In genomic region chr18:45664824-45665763, GRCh38 we compare ENCODE assay signal across 8 cellular contexts. TPM values are rescaled to one million over a fixed set of nuclear protein-coding genes. Genes with fewer than 3 reads are reported as not detected.
DNase-seq lines count a peak whose midpoint lies in the region; ATAC-seq and TF ChIP-seq lines count a peak whose summit lies in the region.

No MANE protein-coding gene starts in this region.

- intact Hi-C loops in ovary (cut with DNase I) (loop anchor here in 2 of 4 donors (10.0 kb wide), 2 partner anchors 310 to 410 kb away; partner anchors contain the start of gene PSTPIP2 (in 2 of the 2)), uterus (cut with DNase I; ENCODE audit: low total_unique reads) (no loop called here)

- H3K27ac Mint-ChIP-seq in CD4-positive, CD25-positive, alpha-beta regulatory T cell: peak overlapping the region; percentile 86 to 99 (median 87)

- H3K4me1 ChIP-seq in CD4-positive, CD25-positive, alpha-beta regulatory T cell (ENCODE audit: control insufficient read depth, insufficient read depth, low read length, poor library complexity, severe bottlenecking): peaks cover 54% of the 10 kb centered on the region
- H3K4me1 ChIP-seq in RWPE2 (ENCODE audit: insufficient read depth, poor library complexity, severe bottlenecking): peaks cover 6% of the 10 kb centered on the region
- no peaks in the 10 kb centered on the region for H3K4me1 ChIP-seq in ovary (ENCODE audit: insufficient read depth)
- peaks cover 0 to 3% of the 10 kb centered on the region in 2 donors for H3K4me1 ChIP-seq in uterus

- H3K9me3 Mint-ChIP-seq in CD4-positive, CD25-positive, alpha-beta regulatory T cell: no peaks in the 10 kb centered on the region

- H3K4me3 Mint-ChIP-seq in CD4-positive, CD25-positive, alpha-beta regulatory T cell: peak overlapping the region; percentile 70 to 81 (median 72)

- H3K36me3 Mint-ChIP-seq in CD4-positive, CD25-positive, alpha-beta regulatory T cell: peaks cover 3% of the 10 kb centered on the region

- H3K9me3 ChIP-seq in CD4-positive, CD25-positive, alpha-beta regulatory T cell (ENCODE audit: control insufficient read depth in 2 of 2, low read length in 2 of 2): no peaks in the 10 kb centered on the region
- H3K9me3 ChIP-seq in RWPE2 (ENCODE audit: severe bottlenecking) (no peaks in the 10 kb centered on the region), ovary (no peaks in the 10 kb centered on the region), uterus (no peaks in the 10 kb centered on the region)

- H3K27me3 Mint-ChIP-seq in CD4-positive, CD25-positive, alpha-beta regulatory T cell: peaks cover 4% of the 10 kb centered on the region

- TF ChIP-seq POLR2A in ovary (IDR thresholded peaks at IDR 0.05): no peak
- no peak for TF ChIP-seq POLR2A in uterus (IDR thresholded peaks at IDR 0.05)

- TF ChIP-seq CTCF in RWPE2 (IDR thresholded peaks at IDR 0.05; ENCODE audit: poor library complexity, severe bottlenecking) (peak; percentile 93), ovary (IDR thresholded peaks at IDR 0.05) (peak; percentile 60 to 73 (median 70)), uterus (IDR thresholded peaks at IDR 0.05) (peak; percentile 86 to 95 (median 90))

- no peak for TF ChIP-seq EP300 in ovary (IDR thresholded peaks at IDR 0.05)

- DNase-seq in CD4-positive, CD25-positive, alpha-beta regulatory T cell: peak; percentile 55 to 82 (median 72)
- DNase-seq in KG1 (lab: John Stamatoyannopoulos, UW) (peak; percentile 58), RWPE2 (ENCODE audit: low spot score) (no peak), foreskin melanocyte (peak; percentile 50), ovary (peak; percentile 24 to 66 (median 47)), uterus (peak; percentile 57 to 59)
- peak in 3 of 4 experiments; percentile 6 to 43 (median 41) for DNase-seq in activated naive CD4-positive, alpha-beta T cell (lab: John Stamatoyannopoulos, UW)

- WGBS in ovary, 3 donors: 22 to 36% (median 34%) methylated on average over 6 of the region's 6 CpGs

- H3K27ac ChIP-seq in CD4-positive, CD25-positive, alpha-beta regulatory T cell (ENCODE audit: insufficient read depth, low read length, poor library complexity, severe bottlenecking): peak overlapping the region; percentile 81
- peak overlapping the region; percentile 19 for H3K27ac ChIP-seq in RWPE2 (ENCODE audit: poor library complexity, severe bottlenecking)
- H3K27ac ChIP-seq in ovary: no peak overlapping the region
- H3K27ac ChIP-seq in uterus: no peak overlapping the region

- peak overlapping the region; percentile 75 for H3K4me3 ChIP-seq in CD4-positive, CD25-positive, alpha-beta regulatory T cell (ENCODE audit: low read depth, low read length)
- no peak overlapping the region for H3K4me3 ChIP-seq in RWPE2 (ENCODE audit: severe bottlenecking)
- H3K4me3 ChIP-seq in ovary: no peak overlapping the region
- no peak overlapping the region for H3K4me3 ChIP-seq in uterus

- no peaks in the 10 kb centered on the region for H3K27me3 ChIP-seq in CD4-positive, CD25-positive, alpha-beta regulatory T cell (ENCODE audit: control insufficient read depth, insufficient read depth, low read length)
- no peaks in the 10 kb centered on the region for H3K27me3 ChIP-seq in RWPE2 (ENCODE audit: insufficient read depth, poor library complexity, severe bottlenecking)
- no peaks in the 10 kb centered on the region for H3K27me3 ChIP-seq in ovary
- no peaks in the 10 kb centered on the region for H3K27me3 ChIP-seq in uterus

- no peaks in the 10 kb centered on the region for H3K36me3 ChIP-seq in CD4-positive, CD25-positive, alpha-beta regulatory T cell (ENCODE audit: control insufficient read depth, insufficient read depth, low read length)
- H3K36me3 ChIP-seq in RWPE2 (ENCODE audit: low read depth): no peaks in the 10 kb centered on the region
- H3K36me3 ChIP-seq in ovary: no peaks in the 10 kb centered on the region
- H3K36me3 ChIP-seq in uterus: no peaks in the 10 kb centered on the region

- ATAC-seq in CD4-positive, CD25-positive, alpha-beta regulatory T cell (ENCODE audit: low read depth in 2 of 2): peak; percentile 66 to 69
- ATAC-seq in GM19324 (IDR thresholded peaks at IDR 0.05; ENCODE audit: low FRiP score, unreplicated experiment): peak; percentile 41
- peak; percentile 76 for ATAC-seq in RWPE2 (ENCODE audit: low read depth)

- peaks cover 23 to 56% (median 49%) of the 10 kb centered on the region in 4 donors for H3K4me1 Mint-ChIP-seq in CD4-positive, CD25-positive, alpha-beta regulatory T cell

RNA-seq across cellular contexts. Expression of gene SLC14A2, which starts 49.8 kb away (rescaled TPM):
- 0.20 TPM for total RNA-seq in CD4-positive, CD25-positive, alpha-beta regulatory T cell
- under 1 TPM; 0.21 to 0.59 (median 0.45) TPM for polyA plus RNA-seq in CD4-positive, CD25-positive, alpha-beta regulatory T cell
- under 1 TPM in 3 of 7 donors, not detected in 4; 0.10 to 0.34 (median 0.10) TPM for total RNA-seq in ovary
- under 1 TPM in 1 of 2 donors, not detected in 1; 0.50 TPM for polyA plus RNA-seq in ovary
- total RNA-seq in uterus: not detected

RNA-seq across cellular contexts. Expression of gene SLC14A1, which starts 58.9 kb away (rescaled TPM):
- total RNA-seq in CD4-positive, CD25-positive, alpha-beta regulatory T cell: 35.1 TPM
- polyA plus RNA-seq in CD4-positive, CD25-positive, alpha-beta regulatory T cell: 10 to 100 TPM in 2 of 4 donors, 1 to 10 TPM in 2; 7.8 to 16.3 (median 10.2) TPM
- total RNA-seq in ovary (under 1 TPM in 6 of 7 donors, not detected in 1; 0.20 to 0.50 (median 0.43) TPM), uterus (10 to 100 TPM in 1 of 4 donors, under 1 TPM in 1, not detected in 2; 0.95 to 26.0 TPM)
- polyA plus RNA-seq in ovary: 1 to 10 TPM in 1 of 2 donors, under 1 TPM in 1; 0.24 to 3.3 TPM

Comparison
In these comparisons a context has a peak if more than half of its experiments do, and no peak if none do; other contexts are left out.
1. H3K27ac ChIP-seq: peak in CD4-positive, CD25-positive, alpha-beta regulatory T cell (single experiment) and RWPE2 (single experiment); none in ovary (0 of 2) and uterus (0 of 2).
2. Peak in every context shown above with its lines, with median percentiles within 50 percentile points of each other: ATAC-seq and CTCF ChIP-seq.